In genomic region chr12:124836759-124837158, GRCh38 we compare ENCODE assay signal across 15 cellular contexts. TPM values are rescaled to one million over a fixed set of nuclear protein-coding genes. Genes with fewer than 3 reads are reported as not detected.
DNase-seq lines count a peak whose midpoint lies in the region; ATAC-seq and TF ChIP-seq lines count a peak whose summit lies in the region.
"Had no signal": no experiment of that assay in that cellular context is flagged by ENCODE, and none has a peak within 500 bp of the region (broad histone marks: within the 10 kb centered on the region; RNA-seq: fewer than 3 reads in every experiment).

No MANE protein-coding gene starts in this region.

- H3K4me1 Mint-ChIP-seq in brain: peaks cover 52% of the 10 kb centered on the region

- H3K27ac ChIP-seq in neuronal stem cell (replicated peaks; ENCODE audit: low read length) (no peak overlapping the region), testis (peak overlapping the region; percentile 13 to 81), tibial nerve (no peak overlapping the region)
- H3K27ac ChIP-seq: HL-60 had no signal

- peaks cover 13% of the 10 kb centered on the region for H3K36me3 Mint-ChIP-seq in brain

- H3K4ac ChIP-seq in neuronal stem cell (ENCODE audit: low read length): no peak overlapping the region

- no peak for TF ChIP-seq EP300 in tibial nerve (IDR thresholded peaks at IDR 0.05)

- no peak overlapping the region for H4K8ac ChIP-seq in neuronal stem cell (ENCODE audit: low read depth, low read length)

- H3K9me3 ChIP-seq in neuronal stem cell (replicated peaks in 1 of 2; ENCODE audit: control insufficient read depth in 2 of 2, insufficient read depth in 1 of 2, low read depth in 1 of 2, low read length in 2 of 2): peaks cover 0 to 4% of the 10 kb centered on the region in 2 donors
- H3K9me3 ChIP-seq in testis: no peaks in the 10 kb centered on the region
- H3K9me3 ChIP-seq in tibial nerve: no peaks in the 10 kb centered on the region

- H3K27ac Mint-ChIP-seq in brain: peak overlapping the region; percentile 48 to 95 (median 73)

- H2BK120ac ChIP-seq in neuronal stem cell (ENCODE audit: low read depth, low read length): no peak overlapping the region

- H3K9ac ChIP-seq in neuronal stem cell (ENCODE audit: low read depth, low read length, poor library complexity): no peak overlapping the region

- H3K23ac ChIP-seq in neuronal stem cell (ENCODE audit: low read depth, low read length, poor library complexity): no peak overlapping the region

- H3K9me3 Mint-ChIP-seq in brain: peaks cover 0 to 6% (median 3%) of the 10 kb centered on the region in 5 experiments

- TF ChIP-seq CTCF in brain (conservative IDR thresholded peaks at IDR 0.05) (no peak), testis (IDR thresholded peaks at IDR 0.05) (no peak), tibial nerve (IDR thresholded peaks at IDR 0.05) (no peak)

- no peaks in the 10 kb centered on the region for H3K27me3 ChIP-seq in neuronal stem cell (ENCODE audit: control insufficient read depth in 3 of 3, insufficient read depth in 3 of 3, low read depth in 1 of 3, low read length in 3 of 3)
- no peaks in the 10 kb centered on the region for H3K27me3 ChIP-seq in testis
- no peaks in the 10 kb centered on the region for H3K27me3 ChIP-seq in tibial nerve

- no peak for ATAC-seq in Right ventricle myocardium inferior
- no peak for ATAC-seq in left ventricle myocardium superior

- H3K4me1 ChIP-seq in neuronal stem cell (ENCODE audit: control insufficient read depth in 2 of 2, insufficient read depth in 1 of 2, low read depth in 1 of 2, low read length in 2 of 2) (peaks cover 16 to 21% of the 10 kb centered on the region in 2 donors), testis (peaks cover 27% of the 10 kb centered on the region), tibial nerve (peaks cover 0 to 22% (median 7%) of the 10 kb centered on the region in 4 donors)

- no peak overlapping the region for H3K14ac ChIP-seq in neuronal stem cell (ENCODE audit: low read length)

- H2BK15ac ChIP-seq in neuronal stem cell (ENCODE audit: low read length): no peak overlapping the region

- H3K27me3 Mint-ChIP-seq in brain: peaks cover 10% of the 10 kb centered on the region

- intact Hi-C loops in Right ventricle myocardium inferior (cut with DNase I): no loop called here
- intact Hi-C loops in left ventricle myocardium superior (cut with micrococcal nuclease): no loop called here
- intact Hi-C loops in testis (cut with DNase I; ENCODE audit: low total_unique reads): no loop called here

- no CpG with 5 or more reads among the region's 6 CpGs for WGBS in neuronal stem cell (ENCODE audit: extremely low coverage in 2 of 2, insufficient read length in 2 of 2, insufficient replicate concordance in 1 of 2), 2 donors
- WGBS in testis, 2 donors: 63 to 86% methylated on average over 6 of the region's 6 CpGs
- 89 to 94% methylated on average over 6 of the region's 6 CpGs for WGBS in tibial nerve, 2 donors

- H3K79me1 ChIP-seq in neuronal stem cell (ENCODE audit: low read depth, low read length): peaks cover 2% of the 10 kb centered on the region

- H3K18ac ChIP-seq in neuronal stem cell (ENCODE audit: low read length): peak overlapping the region; percentile 66

- H3K4me3 ChIP-seq in neuronal stem cell (ENCODE audit: low read length in 2 of 2): no peak overlapping the region
- H3K4me3 ChIP-seq in testis: no peak overlapping the region
- no peak overlapping the region for H3K4me3 ChIP-seq in tibial nerve

- H2AFZ ChIP-seq in neuronal stem cell (ENCODE audit: low read length): no peak overlapping the region

- TF ChIP-seq POLR2A in testis (IDR thresholded peaks at IDR 0.05) (no peak), tibial nerve (IDR thresholded peaks at IDR 0.05) (no peak)

- H2BK12ac ChIP-seq in neuronal stem cell (ENCODE audit: low read length): no peak overlapping the region

- no peak overlapping the region for H2BK5ac ChIP-seq in neuronal stem cell (ENCODE audit: low read length)

- H4K91ac ChIP-seq in neuronal stem cell (ENCODE audit: low read depth, low read length, poor library complexity): no peak overlapping the region

- DNase-seq in Right ventricle myocardium inferior (ENCODE audit: missing footprints): peak; percentile 18
- no peak for DNase-seq in left ventricle myocardium superior
- no peak for DNase-seq in neuronal stem cell (ENCODE audit: low spot score)
- DNase-seq in testis: peak; percentile 56
- DNase-seq in activated effector memory CD4-positive, alpha-beta T cell treated with Interleukin-2 at 50 U/mL for 16 hours: no peak
- DNase-seq in tibial nerve (ENCODE audit: low spot score in 2 of 2): no peak
- no peak for DNase-seq in stimulated activated CD8-positive, alpha-beta memory T cell treated with anti-CD3 and anti-CD28 coated beads, Interleukin-4, amount 100 ng/mL, for 48 hours
- DNase-seq: DND-41, HCEC 1CT, NCI-H1930, NCI-H2171, NCI-H82, SHP77 had no signal

- H3K4me2 ChIP-seq in neuronal stem cell (ENCODE audit: insufficient read depth, low read length, poor library complexity, severe bottlenecking): no peak overlapping the region

- H3K4me3 Mint-ChIP-seq in brain: no peak overlapping the region

- no peak overlapping the region for H2AK5ac ChIP-seq in neuronal stem cell (ENCODE audit: low read depth, low read length)

- no peaks in the 10 kb centered on the region for H3K36me3 ChIP-seq in neuronal stem cell (replicated peaks in 1 of 2; ENCODE audit: control insufficient read depth in 2 of 2, insufficient read depth in 2 of 2, low read length in 2 of 2)
- no peaks in the 10 kb centered on the region for H3K36me3 ChIP-seq in testis (ENCODE audit: low read depth, missing control alignments)
- H3K36me3 ChIP-seq in tibial nerve: no peaks in the 10 kb centered on the region

RNA-seq across cellular contexts. Expression of gene SCARB1, which starts 26.9 kb away (rescaled TPM):
- total RNA-seq in Right ventricle myocardium inferior: 14.1 TPM
- 12.0 TPM for total RNA-seq in left ventricle myocardium superior
- polyA plus RNA-seq in brain (ENCODE audit: insufficient read depth, low read depth, low replicate concordance): 44.7 TPM
- polyA plus RNA-seq in neuronal stem cell (2013, experiment 1 of 2): 15.5 TPM
- polyA plus RNA-seq in neuronal stem cell (2013, experiment 2 of 2): 15.7 TPM
- total RNA-seq in testis: 10 to 100 TPM; 46.9 to 73.6 TPM
- 116 TPM for polyA plus RNA-seq in testis (ENCODE audit: insufficient read depth, low read depth, low replicate concordance)
- total RNA-seq in tibial nerve: 10 to 100 TPM; 15.3 to 55.3 (median 29.7) TPM

Comparison
In these comparisons a context has a peak if more than half of its experiments do, and no peak if none do; other contexts are left out.
1. DNase-seq: peak in Right ventricle myocardium inferior (single experiment) and testis (single experiment); none in left ventricle myocardium superior (single experiment), neuronal stem cell (single experiment), activated effector memory CD4-positive, alpha-beta T cell treated with Interleukin-2 at 50 U/mL for 16 hours (single experiment), tibial nerve (0 of 2) and stimulated activated CD8-positive, alpha-beta memory T cell treated with anti-CD3 and anti-CD28 coated beads, Interleukin-4, amount 100 ng/mL, for 48 hours (single experiment).
2. H3K27ac ChIP-seq: peak in testis (2 of 2); none in neuronal stem cell (single experiment) and tibial nerve (0 of 4).